In the genomic region with DNA sequence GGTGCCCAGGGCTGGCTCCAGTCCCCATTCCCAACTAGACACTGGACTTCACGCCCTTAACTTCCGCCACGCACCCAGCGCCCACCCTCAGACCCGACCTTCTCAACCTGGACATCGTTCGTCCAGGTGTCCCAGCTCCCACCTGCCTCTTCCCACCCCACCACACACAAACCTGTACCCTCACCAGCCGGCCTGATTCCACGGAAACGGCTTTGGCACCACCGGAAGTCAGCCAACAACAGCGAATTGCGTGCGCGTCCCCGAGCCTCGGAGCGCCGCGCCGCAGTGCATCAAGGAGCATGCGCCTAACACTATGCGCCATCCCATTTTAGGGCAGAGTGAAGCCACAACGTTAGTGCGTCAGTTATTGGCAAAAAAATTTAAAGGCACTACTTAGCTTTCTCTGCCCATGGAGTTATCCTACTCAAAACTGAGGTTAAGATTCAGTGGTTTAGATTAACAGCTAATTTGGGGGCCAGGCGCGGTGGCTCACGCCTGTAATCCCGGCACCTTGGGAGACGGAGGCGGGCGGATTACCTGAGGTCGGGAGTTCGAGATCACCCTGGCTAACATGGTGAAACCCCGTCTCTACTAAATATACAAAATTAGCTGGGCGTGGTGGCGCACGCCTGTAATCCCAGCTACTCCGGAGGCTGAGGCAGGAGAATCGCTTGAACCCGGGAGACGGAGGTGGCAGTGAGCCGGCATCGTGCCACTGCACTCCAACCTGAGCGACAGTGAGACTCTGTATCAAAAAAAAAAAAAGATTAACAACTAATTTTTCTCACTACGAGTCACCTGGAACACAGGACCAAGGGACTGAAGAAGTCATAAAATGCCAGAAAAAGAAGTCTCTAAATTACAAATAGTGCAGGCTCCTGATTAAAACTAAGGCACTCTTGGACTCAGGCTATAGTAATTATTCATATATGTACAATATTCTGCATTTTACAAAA, we compare ENCODE assay signal across 1 cellular context.
A peak's percentile ranks its signal among the peaks of the same experiment; 100 is the strongest.
TF ChIP-seq lines count a peak whose summit lies in the region.

A gene with protein sequence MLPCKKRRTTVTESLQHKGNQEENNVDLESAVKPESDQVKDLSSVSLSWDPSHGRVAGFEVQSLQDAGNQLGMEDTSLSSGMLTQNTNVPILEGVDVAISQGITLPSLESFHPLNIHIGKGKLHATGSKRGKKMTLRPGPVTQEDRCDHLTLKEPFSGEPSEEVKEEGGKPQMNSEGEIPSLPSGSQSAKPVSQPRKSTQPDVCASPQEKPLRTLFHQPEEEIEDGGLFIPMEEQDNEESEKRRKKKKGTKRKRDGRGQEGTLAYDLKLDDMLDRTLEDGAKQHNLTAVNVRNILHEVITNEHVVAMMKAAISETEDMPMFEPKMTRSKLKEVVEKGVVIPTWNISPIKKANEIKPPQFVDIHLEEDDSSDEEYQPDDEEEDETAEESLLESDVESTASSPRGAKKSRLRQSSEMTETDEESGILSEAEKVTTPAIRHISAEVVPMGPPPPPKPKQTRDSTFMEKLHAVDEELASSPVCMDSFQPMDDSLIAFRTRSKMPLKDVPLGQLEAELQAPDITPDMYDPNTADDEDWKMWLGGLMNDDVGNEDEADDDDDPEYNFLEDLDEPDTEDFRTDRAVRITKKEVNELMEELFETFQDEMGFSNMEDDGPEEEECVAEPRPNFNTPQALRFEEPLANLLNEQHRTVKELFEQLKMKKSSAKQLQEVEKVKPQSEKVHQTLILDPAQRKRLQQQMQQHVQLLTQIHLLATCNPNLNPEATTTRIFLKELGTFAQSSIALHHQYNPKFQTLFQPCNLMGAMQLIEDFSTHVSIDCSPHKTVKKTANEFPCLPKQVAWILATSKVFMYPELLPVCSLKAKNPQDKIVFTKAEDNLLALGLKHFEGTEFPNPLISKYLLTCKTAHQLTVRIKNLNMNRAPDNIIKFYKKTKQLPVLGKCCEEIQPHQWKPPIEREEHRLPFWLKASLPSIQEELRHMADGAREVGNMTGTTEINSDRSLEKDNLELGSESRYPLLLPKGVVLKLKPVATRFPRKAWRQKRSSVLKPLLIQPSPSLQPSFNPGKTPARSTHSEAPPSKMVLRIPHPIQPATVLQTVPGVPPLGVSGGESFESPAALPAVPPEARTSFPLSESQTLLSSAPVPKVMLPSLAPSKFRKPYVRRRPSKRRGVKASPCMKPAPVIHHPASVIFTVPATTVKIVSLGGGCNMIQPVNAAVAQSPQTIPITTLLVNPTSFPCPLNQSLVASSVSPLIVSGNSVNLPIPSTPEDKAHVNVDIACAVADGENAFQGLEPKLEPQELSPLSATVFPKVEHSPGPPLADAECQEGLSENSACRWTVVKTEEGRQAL (N-terminal part only) (minus strand): TSS at position 240 of the 956 bp plus-strand sequence. CDS start 3,434 bp downstream, outside the sequence.

TF ChIP-seq in HepG2, 621 proteins besides CTCF, POLR2A, EP300 and RAD21 (continued from another document and continues in another):
- TF ChIP-seq, protein P1, sequence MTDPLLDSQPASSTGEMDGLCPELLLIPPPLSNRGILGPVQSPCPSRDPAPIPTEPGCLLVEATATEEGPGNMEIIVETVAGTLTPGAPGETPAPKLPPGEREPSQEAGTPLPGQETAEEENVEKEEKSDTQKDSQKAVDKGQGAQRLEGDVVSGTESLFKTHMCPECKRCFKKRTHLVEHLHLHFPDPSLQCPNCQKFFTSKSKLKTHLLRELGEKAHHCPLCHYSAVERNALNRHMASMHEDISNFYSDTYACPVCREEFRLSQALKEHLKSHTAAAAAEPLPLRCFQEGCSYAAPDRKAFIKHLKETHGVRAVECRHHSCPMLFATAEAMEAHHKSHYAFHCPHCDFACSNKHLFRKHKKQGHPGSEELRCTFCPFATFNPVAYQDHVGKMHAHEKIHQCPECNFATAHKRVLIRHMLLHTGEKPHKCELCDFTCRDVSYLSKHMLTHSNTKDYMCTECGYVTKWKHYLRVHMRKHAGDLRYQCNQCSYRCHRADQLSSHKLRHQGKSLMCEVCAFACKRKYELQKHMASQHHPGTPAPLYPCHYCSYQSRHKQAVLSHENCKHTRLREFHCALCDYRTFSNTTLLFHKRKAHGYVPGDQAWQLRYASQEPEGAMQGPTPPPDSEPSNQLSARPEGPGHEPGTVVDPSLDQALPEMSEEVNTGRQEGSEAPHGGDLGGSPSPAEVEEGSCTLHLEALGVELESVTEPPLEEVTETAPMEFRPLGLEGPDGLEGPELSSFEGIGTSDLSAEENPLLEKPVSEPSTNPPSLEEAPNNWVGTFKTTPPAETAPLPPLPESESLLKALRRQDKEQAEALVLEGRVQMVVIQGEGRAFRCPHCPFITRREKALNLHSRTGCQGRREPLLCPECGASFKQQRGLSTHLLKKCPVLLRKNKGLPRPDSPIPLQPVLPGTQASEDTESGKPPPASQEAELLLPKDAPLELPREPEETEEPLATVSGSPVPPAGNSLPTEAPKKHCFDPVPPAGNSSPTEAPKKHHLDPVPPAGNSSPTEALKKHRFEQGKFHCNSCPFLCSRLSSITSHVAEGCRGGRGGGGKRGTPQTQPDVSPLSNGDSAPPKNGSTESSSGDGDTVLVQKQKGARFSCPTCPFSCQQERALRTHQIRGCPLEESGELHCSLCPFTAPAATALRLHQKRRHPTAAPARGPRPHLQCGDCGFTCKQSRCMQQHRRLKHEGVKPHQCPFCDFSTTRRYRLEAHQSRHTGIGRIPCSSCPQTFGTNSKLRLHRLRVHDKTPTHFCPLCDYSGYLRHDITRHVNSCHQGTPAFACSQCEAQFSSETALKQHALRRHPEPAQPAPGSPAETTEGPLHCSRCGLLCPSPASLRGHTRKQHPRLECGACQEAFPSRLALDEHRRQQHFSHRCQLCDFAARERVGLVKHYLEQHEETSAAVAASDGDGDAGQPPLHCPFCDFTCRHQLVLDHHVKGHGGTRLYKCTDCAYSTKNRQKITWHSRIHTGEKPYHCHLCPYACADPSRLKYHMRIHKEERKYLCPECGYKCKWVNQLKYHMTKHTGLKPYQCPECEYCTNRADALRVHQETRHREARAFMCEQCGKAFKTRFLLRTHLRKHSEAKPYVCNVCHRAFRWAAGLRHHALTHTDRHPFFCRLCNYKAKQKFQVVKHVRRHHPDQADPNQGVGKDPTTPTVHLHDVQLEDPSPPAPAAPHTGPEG (CRISPR knock-in tag; IDR thresholded peaks at IDR 0.05) = no peak
- TF ChIP-seq AGO1 (IDR thresholded peaks at IDR 0.05; ENCODE audit: low read depth, low read length, poor library complexity, severe bottlenecking) = no peak
- TF ChIP-seq, protein P2, sequence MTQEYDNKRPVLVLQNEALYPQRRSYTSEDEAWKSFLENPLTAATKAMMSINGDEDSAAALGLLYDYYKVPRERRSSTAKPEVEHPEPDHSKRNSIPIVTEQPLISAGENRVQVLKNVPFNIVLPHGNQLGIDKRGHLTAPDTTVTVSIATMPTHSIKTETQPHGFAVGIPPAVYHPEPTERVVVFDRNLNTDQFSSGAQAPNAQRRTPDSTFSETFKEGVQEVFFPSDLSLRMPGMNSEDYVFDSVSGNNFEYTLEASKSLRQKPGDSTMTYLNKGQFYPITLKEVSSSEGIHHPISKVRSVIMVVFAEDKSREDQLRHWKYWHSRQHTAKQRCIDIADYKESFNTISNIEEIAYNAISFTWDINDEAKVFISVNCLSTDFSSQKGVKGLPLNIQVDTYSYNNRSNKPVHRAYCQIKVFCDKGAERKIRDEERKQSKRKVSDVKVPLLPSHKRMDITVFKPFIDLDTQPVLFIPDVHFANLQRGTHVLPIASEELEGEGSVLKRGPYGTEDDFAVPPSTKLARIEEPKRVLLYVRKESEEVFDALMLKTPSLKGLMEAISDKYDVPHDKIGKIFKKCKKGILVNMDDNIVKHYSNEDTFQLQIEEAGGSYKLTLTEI (CRISPR knock-in tag; conservative IDR thresholded peaks at IDR 0.05) = no peak
- peak; percentile 74 for TF ChIP-seq ZFX (CRISPR knock-in tag; IDR thresholded peaks at IDR 0.05; ENCODE audit: low read depth)
- no peak for TF ChIP-seq ZBTB7A (CRISPR knock-in tag; IDR thresholded peaks at IDR 0.05)
- TF ChIP-seq ZNF34 (CRISPR knock-in tag; IDR thresholded peaks at IDR 0.05; ENCODE audit: borderline replicate concordance) = 0 out of 2 replicates have a peak, but pooled peaks have one; percentile 47
- TF ChIP-seq ERF (CRISPR knock-in tag; IDR thresholded peaks at IDR 0.05) = peak; percentile 88
- no peak for TF ChIP-seq ATAD3A (CRISPR knock-in tag; IDR thresholded peaks at IDR 0.05)
- no peak for TF ChIP-seq ZNF678 (CRISPR knock-in tag; IDR thresholded peaks at IDR 0.05)
- TF ChIP-seq TEAD2 (CRISPR knock-in tag; IDR thresholded peaks at IDR 0.05) = no peak
- TF ChIP-seq HOXA7 (CRISPR knock-in tag; IDR thresholded peaks at IDR 0.05) = no peak
- TF ChIP-seq HNF4G (IDR thresholded peaks at IDR 0.05; ENCODE audit: borderline replicate concordance, low read depth, low read length) = no peak
- 0 out of 2 replicates have a peak, but pooled peaks have one; percentile 17 for TF ChIP-seq HNF4G (CRISPR knock-in tag; IDR thresholded peaks at IDR 0.05; ENCODE audit: borderline replicate concordance, low read depth)
- TF ChIP-seq AHR (CRISPR knock-in tag; IDR thresholded peaks at IDR 0.05) = 0 out of 2 replicates have a peak, but pooled peaks have one; percentile 53
- no peak for TF ChIP-seq IKZF4 (CRISPR knock-in tag; IDR thresholded peaks at IDR 0.05; ENCODE audit: borderline replicate concordance, low read depth, not compliant biosample characterization)
- TF ChIP-seq IRF2 (CRISPR knock-in tag; IDR thresholded peaks at IDR 0.05) = peak; percentile 90
- no peak for TF ChIP-seq NFIC (IDR thresholded peaks at IDR 0.05; ENCODE audit: low read length)
- no peak for TF ChIP-seq RAD51 (IDR thresholded peaks at IDR 0.05; ENCODE audit: borderline replicate concordance)
- 0 out of 2 replicates have a peak, but pooled peaks have one; percentile 22 for TF ChIP-seq ZMYM2 (CRISPR knock-in tag; IDR thresholded peaks at IDR 0.05)
- TF ChIP-seq ZNF343 (CRISPR knock-in tag; IDR thresholded peaks at IDR 0.05) = no peak
- TF ChIP-seq, protein P3, sequence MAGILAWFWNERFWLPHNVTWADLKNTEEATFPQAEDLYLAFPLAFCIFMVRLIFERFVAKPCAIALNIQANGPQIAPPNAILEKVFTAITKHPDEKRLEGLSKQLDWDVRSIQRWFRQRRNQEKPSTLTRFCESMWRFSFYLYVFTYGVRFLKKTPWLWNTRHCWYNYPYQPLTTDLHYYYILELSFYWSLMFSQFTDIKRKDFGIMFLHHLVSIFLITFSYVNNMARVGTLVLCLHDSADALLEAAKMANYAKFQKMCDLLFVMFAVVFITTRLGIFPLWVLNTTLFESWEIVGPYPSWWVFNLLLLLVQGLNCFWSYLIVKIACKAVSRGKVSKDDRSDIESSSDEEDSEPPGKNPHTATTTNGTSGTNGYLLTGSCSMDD (CRISPR knock-in tag; IDR thresholded peaks at IDR 0.05) = no peak
- TF ChIP-seq ZNF816 (CRISPR knock-in tag; IDR thresholded peaks at IDR 0.05; ENCODE audit: borderline replicate concordance) = peak; percentile 57
- TF ChIP-seq ZNF615 (CRISPR knock-in tag; IDR thresholded peaks at IDR 0.05; ENCODE audit: borderline replicate concordance) = no peak
- no peak for TF ChIP-seq ZNF652 (CRISPR knock-in tag; IDR thresholded peaks at IDR 0.05; ENCODE audit: borderline replicate concordance, low read depth)
- no peak; the same call in 1 of the 2 replicates for TF ChIP-seq ZNF337 (CRISPR knock-in tag; IDR thresholded peaks at IDR 0.05; ENCODE audit: borderline replicate concordance, low read depth)
- no peak for TF ChIP-seq ZBTB1 (CRISPR knock-in tag; IDR thresholded peaks at IDR 0.05; ENCODE audit: borderline replicate concordance)
- TF ChIP-seq ZNF83 (CRISPR knock-in tag; IDR thresholded peaks at IDR 0.05; ENCODE audit: borderline replicate concordance) = no peak
- no peak for TF ChIP-seq TMF1 (CRISPR knock-in tag; IDR thresholded peaks at IDR 0.05; ENCODE audit: low read depth)
- TF ChIP-seq ZNF775 (CRISPR knock-in tag; IDR thresholded peaks at IDR 0.05; ENCODE audit: borderline replicate concordance) = no peak
- no peak for TF ChIP-seq TP53 (CRISPR knock-in tag; conservative IDR thresholded peaks at IDR 0.05)
- no peak for TF ChIP-seq HOXA9 (CRISPR knock-in tag; IDR thresholded peaks at IDR 0.05; ENCODE audit: borderline replicate concordance)
- TF ChIP-seq MEIS2 (CRISPR knock-in tag; IDR thresholded peaks at IDR 0.05) = no peak
- TF ChIP-seq ZNF564 (CRISPR knock-in tag; IDR thresholded peaks at IDR 0.05) = 0 out of 2 replicates have a peak, but pooled peaks have one; percentile 78
- TF ChIP-seq, protein P4, sequence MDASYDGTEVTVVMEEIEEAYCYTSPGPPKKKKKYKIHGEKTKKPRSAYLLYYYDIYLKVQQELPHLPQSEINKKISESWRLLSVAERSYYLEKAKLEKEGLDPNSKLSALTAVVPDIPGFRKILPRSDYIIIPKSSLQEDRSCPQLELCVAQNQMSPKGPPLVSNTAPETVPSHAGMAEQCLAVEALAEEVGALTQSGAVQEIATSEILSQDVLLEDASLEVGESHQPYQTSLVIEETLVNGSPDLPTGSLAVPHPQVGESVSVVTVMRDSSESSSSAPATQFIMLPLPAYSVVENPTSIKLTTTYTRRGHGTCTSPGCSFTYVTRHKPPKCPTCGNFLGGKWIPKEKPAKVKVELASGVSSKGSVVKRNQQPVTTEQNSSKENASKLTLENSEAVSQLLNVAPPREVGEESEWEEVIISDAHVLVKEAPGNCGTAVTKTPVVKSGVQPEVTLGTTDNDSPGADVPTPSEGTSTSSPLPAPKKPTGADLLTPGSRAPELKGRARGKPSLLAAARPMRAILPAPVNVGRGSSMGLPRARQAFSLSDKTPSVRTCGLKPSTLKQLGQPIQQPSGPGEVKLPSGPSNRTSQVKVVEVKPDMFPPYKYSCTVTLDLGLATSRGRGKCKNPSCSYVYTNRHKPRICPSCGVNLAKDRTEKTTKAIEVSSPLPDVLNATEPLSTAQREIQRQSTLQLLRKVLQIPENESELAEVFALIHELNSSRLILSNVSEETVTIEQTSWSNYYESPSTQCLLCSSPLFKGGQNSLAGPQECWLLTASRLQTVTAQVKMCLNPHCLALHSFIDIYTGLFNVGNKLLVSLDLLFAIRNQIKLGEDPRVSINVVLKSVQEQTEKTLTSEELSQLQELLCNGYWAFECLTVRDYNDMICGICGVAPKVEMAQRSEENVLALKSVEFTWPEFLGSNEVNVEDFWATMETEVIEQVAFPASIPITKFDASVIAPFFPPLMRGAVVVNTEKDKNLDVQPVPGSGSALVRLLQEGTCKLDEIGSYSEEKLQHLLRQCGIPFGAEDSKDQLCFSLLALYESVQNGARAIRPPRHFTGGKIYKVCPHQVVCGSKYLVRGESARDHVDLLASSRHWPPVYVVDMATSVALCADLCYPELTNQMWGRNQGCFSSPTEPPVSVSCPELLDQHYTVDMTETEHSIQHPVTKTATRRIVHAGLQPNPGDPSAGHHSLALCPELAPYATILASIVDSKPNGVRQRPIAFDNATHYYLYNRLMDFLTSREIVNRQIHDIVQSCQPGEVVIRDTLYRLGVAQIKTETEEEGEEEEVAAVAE (CRISPR knock-in tag; IDR thresholded peaks at IDR 0.05; ENCODE audit: borderline replicate concordance) = peak; percentile 64; the same call in 1 of the 2 replicates
- TF ChIP-seq ZFP82 (CRISPR knock-in tag; IDR thresholded peaks at IDR 0.05; ENCODE audit: borderline replicate concordance) = 0 out of 2 replicates have a peak, but pooled peaks have one; percentile 47
- TF ChIP-seq ZNF143 (CRISPR knock-in tag; IDR thresholded peaks at IDR 0.05) = peak; percentile 71
- TF ChIP-seq, protein P5, sequence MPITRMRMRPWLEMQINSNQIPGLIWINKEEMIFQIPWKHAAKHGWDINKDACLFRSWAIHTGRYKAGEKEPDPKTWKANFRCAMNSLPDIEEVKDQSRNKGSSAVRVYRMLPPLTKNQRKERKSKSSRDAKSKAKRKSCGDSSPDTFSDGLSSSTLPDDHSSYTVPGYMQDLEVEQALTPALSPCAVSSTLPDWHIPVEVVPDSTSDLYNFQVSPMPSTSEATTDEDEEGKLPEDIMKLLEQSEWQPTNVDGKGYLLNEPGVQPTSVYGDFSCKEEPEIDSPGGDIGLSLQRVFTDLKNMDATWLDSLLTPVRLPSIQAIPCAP (CRISPR knock-in tag; IDR thresholded peaks at IDR 0.05; ENCODE audit: low read depth) = no peak
- TF ChIP-seq MBNL3 (CRISPR knock-in tag; conservative IDR thresholded peaks at IDR 0.05) = no peak
- TF ChIP-seq ZNF367 (CRISPR knock-in tag; IDR thresholded peaks at IDR 0.05; ENCODE audit: borderline replicate concordance) = no peak
- TF ChIP-seq SNAI1 (CRISPR knock-in tag; IDR thresholded peaks at IDR 0.05; ENCODE audit: borderline replicate concordance) = no peak
- TF ChIP-seq MBD4 (IDR thresholded peaks at IDR 0.05; ENCODE audit: borderline replicate concordance, low read length) = no peak
